In the genomic region with DNA sequence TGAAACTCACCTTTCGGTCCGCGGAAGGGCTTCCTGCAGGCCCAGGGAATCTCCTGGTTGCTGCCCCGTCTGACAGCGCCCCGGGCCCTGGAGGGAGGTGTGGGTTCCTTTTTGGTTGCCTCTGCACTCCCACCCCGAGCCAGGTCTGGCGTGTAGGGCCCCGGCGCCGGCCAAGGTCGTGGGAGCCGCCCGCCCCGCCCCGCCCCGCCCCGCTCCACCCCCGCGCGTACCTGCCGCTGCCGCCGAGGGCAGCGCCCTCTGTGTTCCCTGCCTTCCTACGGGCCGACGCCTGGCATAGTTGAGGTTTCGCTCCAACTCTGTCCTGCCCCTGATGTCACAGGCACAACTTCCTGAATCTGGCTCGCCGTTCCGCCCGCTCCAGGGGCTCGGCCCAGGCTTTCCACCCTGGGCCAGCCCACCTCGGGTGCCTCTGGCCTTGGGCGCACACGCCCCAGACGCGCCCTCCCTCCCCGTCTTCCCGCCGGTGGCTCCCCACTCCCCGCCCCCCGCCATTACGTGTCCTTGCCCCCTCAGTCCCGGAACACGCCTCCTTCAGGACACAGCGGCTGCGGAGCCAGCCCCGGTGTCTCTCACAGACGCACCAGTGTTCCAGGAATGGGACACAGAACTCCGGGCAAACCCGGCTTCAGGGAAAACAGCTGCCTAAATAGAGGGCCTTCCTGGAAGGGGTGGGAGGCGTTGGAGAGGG, we compare ENCODE assay signal across 8 cellular contexts. TPM values are rescaled to one million over a fixed set of nuclear protein-coding genes. Genes with fewer than 3 reads are reported as not detected.
A peak's percentile ranks its signal among the peaks of the same experiment; 100 is the strongest.
DNase-seq lines count a peak whose midpoint lies in the region; ATAC-seq and TF ChIP-seq lines count a peak whose summit lies in the region.

A gene (minus strand): TSS at position 147 of the 709 bp plus-strand sequence. CDS start 31,763 bp downstream, outside the sequence.

- peak within 1 kb of the TSS; percentile 95 for H3K4me3 Mint-ChIP-seq in activated CD8-positive, alpha-beta memory T cell treated with anti-CD3 and anti-CD28 coated beads, Interleukin-2, amount 10 ng/mL, durations not matched to agents 7 days and 5 days
- peak within 1 kb of the TSS; percentile 85 to 100 (median 99) for H3K4me3 Mint-ChIP-seq in naive B cell

- peak within 1 kb of the TSS; percentile 86 for H3K27ac Mint-ChIP-seq in activated CD8-positive, alpha-beta memory T cell treated with anti-CD3 and anti-CD28 coated beads, Interleukin-2, amount 10 ng/mL, durations not matched to agents 7 days and 5 days
- peak within 1 kb of the TSS; percentile 89 to 98 (median 95) for H3K27ac Mint-ChIP-seq in naive B cell

- ATAC-seq in GM18520 (IDR thresholded peaks at IDR 0.05; ENCODE audit: unreplicated experiment) (peak; percentile 28), HG03064 (IDR thresholded peaks at IDR 0.05; ENCODE audit: low read depth, unreplicated experiment) (peak; percentile 47), naive B cell (ENCODE audit: low read depth in 2 of 2) (peak; percentile 47 to 55)
- peak; percentile 73 for ATAC-seq in activated CD8-positive, alpha-beta memory T cell treated with anti-CD3 and anti-CD28 coated beads, Interleukin-2, amount 10 ng/mL, durations not matched to agents 7 days and 5 days

- no peak for TF ChIP-seq CTCF in epithelial cell of proximal tubule (conservative IDR thresholded peaks at IDR 0.05; ENCODE audit: low read depth, low read length)

- H3K27ac ChIP-seq in ACC112 (ENCODE audit: low read depth, low read length), result no peak within 1 kb of the TSS

- CTCF ChIA-PET in activated CD8-positive, alpha-beta memory T cell treated with anti-CD3 and anti-CD28 coated beads, Interleukin-2, amount 10 ng/mL, durations not matched to agents 7 days and 5 days (lab: Charles Lee), result interaction anchor here (1.1 to 5.8 kb wide), 7 partner anchors 9 to 126 kb away, joined by 3 to 43 read pairs (median 7); no protein-coding TSS in a partner anchor

- peaks cover 31% of the 10 kb centered on the region for H3K36me3 Mint-ChIP-seq in activated CD8-positive, alpha-beta memory T cell treated with anti-CD3 and anti-CD28 coated beads, Interleukin-2, amount 10 ng/mL, durations not matched to agents 7 days and 5 days
- peaks cover 19 to 25% of the 10 kb centered on the region in 2 donors for H3K36me3 Mint-ChIP-seq in naive B cell

- peaks cover 33% of the 10 kb centered on the region for H3K27me3 ChIP-seq in ACC112 (ENCODE audit: insufficient read depth, low read length)

- peak within 1 kb of the TSS; percentile 33 for H2AFZ ChIP-seq in ACC112 (ENCODE audit: low read length, unreplicated experiment)

- DNase-seq in NOMO-1 (lab: John Stamatoyannopoulos, UW; ENCODE audit: unreplicated experiment in 2 of 2) (peak; percentile 69 to 71), epithelial cell of proximal tubule (ENCODE audit: low read depth) (no peak), naive B cell (peak; percentile 60)
- peak; percentile 73 for DNase-seq in activated CD8-positive, alpha-beta memory T cell treated with anti-CD3 and anti-CD28 coated beads, Interleukin-2, amount 10 ng/mL, durations not matched to agents 7 days and 5 days
- DNase-seq in stimulated activated naive CD4-positive, alpha-beta T cell treated with Interleukin-2 at 50 U/mL for 16 hours (lab: John Stamatoyannopoulos, UW), result peak; percentile 64

- peaks cover 3% of the 10 kb centered on the region for H3K4me1 ChIP-seq in ACC112 (ENCODE audit: control insufficient read depth, insufficient read depth, low read length, unreplicated experiment)

- H3K27me3 Mint-ChIP-seq in activated CD8-positive, alpha-beta memory T cell treated with anti-CD3 and anti-CD28 coated beads, Interleukin-2, amount 10 ng/mL, durations not matched to agents 7 days and 5 days, result no peaks in the 10 kb centered on the region
- no peaks in the 10 kb centered on the region for H3K27me3 Mint-ChIP-seq in naive B cell

- no peaks in the 10 kb centered on the region for H3K36me3 ChIP-seq in ACC112 (ENCODE audit: insufficient read depth, low read length)

- H3K4me3 ChIP-seq in ACC112 (ENCODE audit: low read depth, low read length), result peak within 1 kb of the TSS; percentile 74
- peak within 1 kb of the TSS; percentile 64 for H3K4me3 ChIP-seq in epithelial cell of proximal tubule (ENCODE audit: low read depth, low read length)

- peaks cover 49% of the 10 kb centered on the region for H3K4me1 Mint-ChIP-seq in activated CD8-positive, alpha-beta memory T cell treated with anti-CD3 and anti-CD28 coated beads, Interleukin-2, amount 10 ng/mL, durations not matched to agents 7 days and 5 days
- peaks cover 80 to 85% (median 85%) of the 10 kb centered on the region in 3 donors for H3K4me1 Mint-ChIP-seq in naive B cell

- no peaks in the 10 kb centered on the region for H3K79me2 ChIP-seq in ACC112 (ENCODE audit: control insufficient read depth, insufficient read depth, low read length, unreplicated experiment)

- no peaks in the 10 kb centered on the region for H3K9me3 Mint-ChIP-seq in activated CD8-positive, alpha-beta memory T cell treated with anti-CD3 and anti-CD28 coated beads, Interleukin-2, amount 10 ng/mL, durations not matched to agents 7 days and 5 days (ENCODE audit: low read depth)
- no peaks in the 10 kb centered on the region for H3K9me3 Mint-ChIP-seq in naive B cell

RNA-seq across cellular contexts. Expression of the gene that starts here (rescaled TPM):
- total RNA-seq in activated CD8-positive, alpha-beta memory T cell treated with anti-CD3 and anti-CD28 coated beads, Interleukin-2, amount 10 ng/mL, durations not matched to agents 7 days and 5 days, result 10 to 100 TPM; 54.8 to 64.3 TPM
- 4.2 and 5.4 TPM in 2 replicates for total RNA-seq in epithelial cell of proximal tubule
- 100 to 1,000 TPM in 5 of 6 donors, 10 to 100 TPM in 1; 97.1 to 182 (median 140) TPM for polyA plus RNA-seq in naive B cell (ENCODE audit: low read depth in 6 of 6)
